In the genomic region with DNA sequence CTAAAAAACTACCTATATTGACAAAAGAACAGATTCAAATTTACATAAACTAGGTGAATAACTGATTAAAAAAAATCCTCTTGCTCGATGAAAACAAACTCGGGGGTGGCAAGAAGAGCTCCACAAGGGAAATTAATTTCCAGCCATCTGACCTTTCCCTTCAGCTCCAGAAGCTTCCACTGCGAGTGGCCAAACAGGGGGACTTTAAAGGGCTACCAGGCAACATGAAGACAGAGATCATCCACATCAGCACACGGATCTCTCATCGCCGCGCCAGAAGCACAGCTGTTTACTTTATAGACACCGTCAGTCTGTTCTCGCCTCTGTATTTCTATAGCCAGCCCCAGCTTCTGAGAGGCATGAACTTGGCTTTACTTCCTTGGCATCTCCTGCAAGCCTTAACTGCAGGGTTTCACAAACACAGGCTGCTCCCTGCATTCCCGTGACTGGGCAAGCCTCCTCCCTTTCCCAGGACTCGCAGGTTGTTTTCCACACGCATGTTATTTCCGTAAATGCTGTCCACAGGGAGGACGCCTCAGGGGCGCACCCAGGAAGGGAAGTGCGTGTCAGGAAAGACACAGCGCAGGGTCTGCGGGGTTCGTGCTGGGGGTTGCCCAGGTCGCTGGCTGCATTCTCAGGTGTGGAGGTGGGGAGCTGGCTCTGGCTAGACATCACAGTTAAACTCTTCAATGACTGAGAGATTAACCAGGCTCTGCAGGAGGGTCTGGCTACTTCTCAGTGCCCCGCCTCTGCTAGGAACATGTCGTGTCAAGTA, we compare ENCODE assay signal across 14 cellular contexts.
DNase-seq lines count a peak whose midpoint lies in the region; ATAC-seq, FAIRE-seq and TF ChIP-seq lines count a peak whose summit lies in the region.
"Had no signal": no experiment of that assay in that cellular context is flagged by ENCODE, and none has a peak within 500 bp of the region (broad histone marks: within the 10 kb centered on the region; RNA-seq: fewer than 3 reads in every experiment).

No MANE protein-coding gene starts in this region.

- H3K27me3 Mint-ChIP-seq in progenitor cell of endocrine pancreas: no peaks in the 10 kb centered on the region
- H3K27me3 Mint-ChIP-seq: activated CD4-positive, alpha-beta T cell treated with anti-CD3 and anti-CD28 coated beads for 36 hours had no signal

- CTCF ChIA-PET in A549 (lab: Yijun Ruan, JAX): interaction anchor here (0.7 to 1.6 kb wide), 6 partner anchors 12 to 351 kb away, joined by 3 to 5 read pairs (median 4); no protein-coding TSS in a partner anchor

- POLR2A ChIA-PET in A549 (lab: Yijun Ruan, JAX): interaction anchor here (1.0 kb wide), 1 partner anchor 23 kb away, joined by 3 read pairs; no protein-coding TSS in a partner anchor

- H3K4me3 ChIP-seq in A549 (no peak overlapping the region), esophagus muscularis mucosa (peak overlapping the region in 1 of 4 donors; percentile 14), colonic mucosa (no peak overlapping the region)
- H3K4me3 ChIP-seq: testis had no signal

- H3K4me1 ChIP-seq in A549 (peaks cover 18% of the 10 kb centered on the region), esophagus muscularis mucosa (peaks cover 1 to 28% (median 25%) of the 10 kb centered on the region in 4 donors), colonic mucosa (no peaks in the 10 kb centered on the region)
- H3K4me1 ChIP-seq: parathyroid adenoma had no signal

- no peak for ATAC-seq in A549
- ATAC-seq in GM21737 (IDR thresholded peaks at IDR 0.05; ENCODE audit: unreplicated experiment): no peak
- ATAC-seq: activated CD4-positive, alpha-beta T cell treated with anti-CD3 and anti-CD28 coated beads for 36 hours had no signal

- H3K27me3 ChIP-seq in esophagus muscularis mucosa (no peaks in the 10 kb centered on the region), colonic mucosa (no peaks in the 10 kb centered on the region)
- H3K27me3 ChIP-seq: testis had no signal

- H3K36me3 ChIP-seq in esophagus muscularis mucosa (peaks cover 28 to 98% (median 91%) of the 10 kb centered on the region in 4 donors), colonic mucosa (no peaks in the 10 kb centered on the region)

- intact Hi-C loops in esophagus muscularis mucosa (cut with DNase I): no loop called here
- intact Hi-C loops in colonic mucosa (cut with DNase I): no loop called here

- 94% methylated on average over 22 of the region's 22 CpGs for WGBS in A549 (ENCODE audit: missing lambda C conversion rate)
- 58% methylated on average over 17 of the region's 22 CpGs for WGBS in esophagus muscularis mucosa

- no peak for DNase-seq in A549 (ENCODE audit: low read depth in 1 of 2, low spot score in 1 of 2)
- DNase-seq in NCI-H226: peak; percentile 85
- DNase-seq in esophagus muscularis mucosa (ENCODE audit: extremely low spot score): no peak
- no peak for DNase-seq in progenitor cell of endocrine pancreas (ENCODE audit: low spot score, unreplicated experiment)
- DNase-seq in activated naive CD4-positive, alpha-beta T cell treated with Interleukin-2 at 50 U/mL for 16 hours: no peak
- DNase-seq in NCI-H2196 (lab: John Stamatoyannopoulos, UW; ENCODE audit: unreplicated experiment): no peak
- DNase-seq in colonic mucosa: no peak
- DNase-seq: activated CD4-positive, alpha-beta T cell treated with anti-CD3 and anti-CD28 coated beads for 36 hours; foreskin melanocyte; left cardiac atrium; NCI-H774; testis had no signal

- no peak for TF ChIP-seq CTCF in A549 (IDR thresholded peaks at IDR 0.05)
- no peak for TF ChIP-seq CTCF in esophagus muscularis mucosa (IDR thresholded peaks at IDR 0.05)
- no peak for TF ChIP-seq CTCF in progenitor cell of endocrine pancreas (IDR thresholded peaks at IDR 0.05; ENCODE audit: unreplicated experiment)
- TF ChIP-seq CTCF in colonic mucosa (IDR thresholded peaks at IDR 0.05): no peak

- peak overlapping the region; percentile 65 to 98 for H3K27ac ChIP-seq in A549
- peak overlapping the region; percentile 28 to 71 (median 55) for H3K27ac ChIP-seq in esophagus muscularis mucosa (replicated peaks in 1 of 4)
- no peak overlapping the region for H3K27ac ChIP-seq in colonic mucosa
- H3K27ac ChIP-seq: parathyroid adenoma, testis had no signal

- no peaks in the 10 kb centered on the region for H3K9me3 Mint-ChIP-seq in progenitor cell of endocrine pancreas (ENCODE audit: low read depth)

- no peak overlapping the region for H3K4me2 ChIP-seq in A549

- no peak overlapping the region for H3K9ac ChIP-seq in colonic mucosa (ENCODE audit: low read depth in 2 of 2, low read length in 2 of 2)
- H3K9ac ChIP-seq: parathyroid adenoma had no signal

- peak overlapping the region; percentile 85 for H3K27ac Mint-ChIP-seq in progenitor cell of endocrine pancreas
- H3K27ac Mint-ChIP-seq: activated CD4-positive, alpha-beta T cell treated with anti-CD3 and anti-CD28 coated beads for 36 hours had no signal

- H3K36me3 Mint-ChIP-seq in progenitor cell of endocrine pancreas (ENCODE audit: insufficient read depth): peaks cover 28% of the 10 kb centered on the region

- H3K9me3 ChIP-seq in A549: peaks cover 36% of the 10 kb centered on the region
- H3K9me3 ChIP-seq in esophagus muscularis mucosa: no peaks in the 10 kb centered on the region
- H3K9me3 ChIP-seq in colonic mucosa: no peaks in the 10 kb centered on the region
- H3K9me3 ChIP-seq: testis had no signal

- no peak for FAIRE-seq in A549 (lab: Jason Lieb, UNC)

- H3K4me3 Mint-ChIP-seq in progenitor cell of endocrine pancreas (ENCODE audit: low read depth): no peak overlapping the region
- H3K4me3 Mint-ChIP-seq: activated CD4-positive, alpha-beta T cell treated with anti-CD3 and anti-CD28 coated beads for 36 hours had no signal

- no peak for TF ChIP-seq POLR2A in A549 (IDR thresholded peaks at IDR 0.05; ENCODE audit: low read length)
- TF ChIP-seq POLR2A in esophagus muscularis mucosa (IDR thresholded peaks at IDR 0.05; ENCODE audit: low read depth): no peak

- H3K4me1 Mint-ChIP-seq in progenitor cell of endocrine pancreas (ENCODE audit: low read depth): no peaks in the 10 kb centered on the region
- H3K4me1 Mint-ChIP-seq: activated CD4-positive, alpha-beta T cell treated with anti-CD3 and anti-CD28 coated beads for 36 hours had no signal

- no peak for TF ChIP-seq RAD21 in A549 (conservative IDR thresholded peaks at IDR 0.05 in 1 of 2, IDR thresholded peaks at IDR 0.05 in 1 of 2)

- TF ChIP-seq EP300 in A549 (IDR thresholded peaks at IDR 0.05) (no peak), esophagus muscularis mucosa (IDR thresholded peaks at IDR 0.05) (no peak)

TF ChIP-seq in A549, 52 proteins besides CTCF, POLR2A, EP300 and RAD21:
- TF ChIP-seq PHF8 (IDR thresholded peaks at IDR 0.05; ENCODE audit: borderline replicate concordance, low read depth) (no peak), POLR2AphosphoS2 (conservative IDR thresholded peaks at IDR 0.05; ENCODE audit: low read length) (no peak), KDM5A (IDR thresholded peaks at IDR 0.05) (no peak), FOXS1 (CRISPR knock-in tag; IDR thresholded peaks at IDR 0.05) (no peak), HOXB13 (CRISPR knock-in tag; IDR thresholded peaks at IDR 0.05; ENCODE audit: low read depth) (no peak), HOXB5 (CRISPR knock-in tag; IDR thresholded peaks at IDR 0.05) (no peak), NR3C1 (IDR thresholded peaks at IDR 0.05) (no peak), JUN (IDR thresholded peaks at IDR 0.05) (no peak), BCL3 (IDR thresholded peaks at IDR 0.05) (no peak), ZSCAN20 (CRISPR knock-in tag; IDR thresholded peaks at IDR 0.05) (no peak), MAX (IDR thresholded peaks at IDR 0.05) (no peak), SREBF2 (IDR thresholded peaks at IDR 0.05) (no peak), NPAS2 (CRISPR knock-in tag; IDR thresholded peaks at IDR 0.05; ENCODE audit: borderline replicate concordance) (no peak), ELK1 (IDR thresholded peaks at IDR 0.05; ENCODE audit: low read depth, low read length) (no peak), RNF2 (IDR thresholded peaks at IDR 0.05; ENCODE audit: borderline replicate concordance, low read depth) (no peak), RFX5 (IDR thresholded peaks at IDR 0.05) (no peak), JUNB (IDR thresholded peaks at IDR 0.05) (no peak), EHF (CRISPR knock-in tag; IDR thresholded peaks at IDR 0.05) (no peak), GATA3 (IDR thresholded peaks at IDR 0.05; ENCODE audit: borderline replicate concordance) (no peak), ESRRA (IDR thresholded peaks at IDR 0.05; ENCODE audit: borderline replicate concordance, low read length) (no peak)
TF ChIP-seq in A549: peak in this region for 0.
